In genomic region chr1:22972063-22972405, GRCh38 we compare ENCODE assay signal across 40 cellular contexts. TPM values are rescaled to one million over a fixed set of nuclear protein-coding genes. Genes with fewer than 3 reads are reported as not detected.
"Had no signal": no experiment of that assay in that cellular context is flagged by ENCODE, and none has a peak within 500 bp of the region (broad histone marks: within the 10 kb centered on the region; RNA-seq: fewer than 3 reads in every experiment).

No MANE protein-coding gene starts in this region.

- H3K27ac ChIP-seq: adrenal gland, body of pancreas, brain microvascular endothelial cell, breast epithelium, VCaP had no signal

- H3K36me3 ChIP-seq: adrenal gland, brain microvascular endothelial cell, breast epithelium had no signal

- ATAC-seq: activated CD4-positive, alpha-beta T cell treated with anti-CD3 and anti-CD28 coated beads for 36 hours; activated CD4-positive, CD25-positive, alpha-beta regulatory T cell treated with anti-CD3 and anti-CD28 coated beads, Interleukin-2, amount 50 U/mL, for 24 hours; activated CD8-positive, alpha-beta T cell treated with anti-CD3 and anti-CD28 coated beads for 36 hours; activated naive CD4-positive, alpha-beta T cell treated with anti-CD3 and anti-CD28 coated beads, Interleukin-2, amount 50 U/mL, for 72 hours; activated T-cell treated with anti-CD3 and anti-CD28 coated beads, Interleukin-2, amount 50 U/mL, for 4 hours; activated T-cell treated with anti-CD3 and anti-CD28 coated beads, Interleukin-2, amount 50 U/mL, for 72 hours; activated T-helper 17 cell treated with anti-CD3 and anti-CD28 coated beads, Interleukin-2, amount 50 U/mL, for 72 hours; body of pancreas had no signal

- FAIRE-seq: astrocyte, TTC549 had no signal

- H3K4me1 ChIP-seq: adrenal gland, breast epithelium had no signal

- DNase-seq: activated CD4-positive, alpha-beta memory T cell treated with anti-CD3 and anti-CD28 coated beads for 36 hours; activated CD4-positive, alpha-beta T cell treated with anti-CD3 and anti-CD28 coated beads for 1 hour; activated CD4-positive, alpha-beta T cell treated with anti-CD3 and anti-CD28 coated beads for 36 hours; activated CD4-positive, alpha-beta T cell treated with anti-CD3 and anti-CD28 coated beads for 48 hours; activated CD4-positive, alpha-beta T cell treated with anti-CD3 and anti-CD28 coated beads, Interleukin-2, amount 50 U/mL, for 1 hour; activated CD4-positive, alpha-beta T cell treated with anti-CD3 and anti-CD28 coated beads, Interleukin-2, amount 50 U/mL, for 4 hours; activated CD4-positive, CD25-positive, alpha-beta regulatory T cell; activated CD8-positive, alpha-beta memory T cell treated with anti-CD3 and anti-CD28 coated beads, Interleukin-2, amount 50 U/mL, for 4 hours; activated CD8-positive, alpha-beta T cell treated with anti-CD3 and anti-CD28 coated beads for 36 hours; activated effector memory CD4-positive, alpha-beta T cell treated with anti-CD3 and anti-CD28 coated beads, Interleukin-2, amount 50 U/mL, for 16 hours; activated gamma-delta T cell treated with Interleukin-2 at 50 U/mL for 16 hours; activated naive CD4-positive, alpha-beta T cell; activated naive CD4-positive, alpha-beta T cell treated with anti-CD3 and anti-CD28 coated beads for 36 hours; activated naive CD4-positive, alpha-beta T cell treated with anti-CD3 and anti-CD28 coated beads, Interleukin-2, amount 50 U/mL, for 16 hours; activated naive CD8-positive, alpha-beta T cell treated with anti-CD3 and anti-CD28 coated beads for 36 hours; activated T-cell treated with anti-CD3 and anti-CD28 coated beads for 4 hours; activated T-cell treated with anti-CD3 and anti-CD28 coated beads, Interleukin-2, amount 50 U/mL, for 1 hour; activated T-cell treated with anti-CD3 and anti-CD28 coated beads, Interleukin-2, amount 50 U/mL, for 4 hours; activated T-cell treated with anti-CD3 and anti-CD28 coated beads, Interleukin-2, amount 50 U/mL, for 72 hours; amniotic stem cell; body of pancreas; brain microvascular endothelial cell; central memory CD4-positive, alpha-beta T cell; T-helper 1 cell; T-helper 2 cell; T-helper 9 cell had no signal

- H3K4me3 ChIP-seq: adrenal gland, body of pancreas, breast epithelium had no signal

- H3K9me3 ChIP-seq: adrenal gland, body of pancreas, breast epithelium had no signal

- H3K27me3 ChIP-seq: adrenal gland, body of pancreas, brain microvascular endothelial cell had no signal

RNA-seq across cellular contexts. Expression of gene LACTBL1, which starts 0.6 kb away (rescaled TPM):
- total RNA-seq: activated CD4-positive, alpha-beta memory T cell treated with anti-CD3 and anti-CD28 coated beads for 36 hours; activated CD4-positive, alpha-beta T cell treated with anti-CD3 and anti-CD28 coated beads for 36 hours; activated CD8-positive, alpha-beta memory T cell treated with anti-CD3 and anti-CD28 coated beads for 36 hours; activated CD8-positive, alpha-beta T cell treated with anti-CD3 and anti-CD28 coated beads for 36 hours; activated naive CD4-positive, alpha-beta T cell treated with anti-CD3 and anti-CD28 coated beads for 36 hours; activated naive CD4-positive, alpha-beta T cell treated with anti-CD3 and anti-CD28 coated beads, Interleukin-2, amount 50 U/mL, for 72 hours; activated naive CD8-positive, alpha-beta T cell treated with anti-CD3 and anti-CD28 coated beads for 36 hours; activated T-cell treated with anti-CD3 and anti-CD28 coated beads, Interleukin-2, amount 50 U/mL, for 4 hours; activated T-cell treated with anti-CD3 and anti-CD28 coated beads, Interleukin-2, amount 50 U/mL, for 72 hours; activated T-helper 1 cell treated with anti-CD3 and anti-CD28 coated beads, Interleukin-12 subunit alpha, Interleukin-12 subunit beta, Interleukin-2, Interleukin-4 antibody, amounts not matched to agents 30 ng/mL and 10 ng/mL and 1 ng/mL, durations not matched to agents 14 hours and 24 hours and 36 hours; activated T-helper 17 cell treated with anti-CD3 and anti-CD28 coated beads, Interleukin-2, amount 50 U/mL, for 72 hours; adrenal gland; aorta; astrocyte; body of pancreas; breast epithelium; cardiac septum; cerebellum; WTC11 had no signal
- polyA plus RNA-seq: adrenal gland, aorta had no signal

RNA-seq across cellular contexts. Expression of gene TEX46, which starts 43.6 kb away (rescaled TPM):
- total RNA-seq: activated CD4-positive, alpha-beta memory T cell treated with anti-CD3 and anti-CD28 coated beads for 36 hours; activated CD8-positive, alpha-beta memory T cell treated with anti-CD3 and anti-CD28 coated beads for 36 hours; activated CD8-positive, alpha-beta T cell treated with anti-CD3 and anti-CD28 coated beads for 36 hours; activated naive CD4-positive, alpha-beta T cell treated with anti-CD3 and anti-CD28 coated beads for 36 hours; activated naive CD4-positive, alpha-beta T cell treated with anti-CD3 and anti-CD28 coated beads, Interleukin-2, amount 50 U/mL, for 72 hours; activated naive CD8-positive, alpha-beta T cell treated with anti-CD3 and anti-CD28 coated beads for 36 hours; activated T-cell treated with anti-CD3 and anti-CD28 coated beads, Interleukin-2, amount 50 U/mL, for 4 hours; activated T-cell treated with anti-CD3 and anti-CD28 coated beads, Interleukin-2, amount 50 U/mL, for 72 hours; activated T-helper 1 cell treated with anti-CD3 and anti-CD28 coated beads, Interleukin-12 subunit alpha, Interleukin-12 subunit beta, Interleukin-2, Interleukin-4 antibody, amounts not matched to agents 30 ng/mL and 10 ng/mL and 1 ng/mL, durations not matched to agents 14 hours and 24 hours and 36 hours; activated T-helper 17 cell treated with anti-CD3 and anti-CD28 coated beads, Interleukin-2, amount 50 U/mL, for 72 hours; adrenal gland; aorta; astrocyte; body of pancreas; breast epithelium; cardiac septum; cerebellum; WTC11 had no signal
- polyA plus RNA-seq: adrenal gland, aorta had no signal
